ENCODE assay signal across 15 cellular contexts in genomic region chr6:27541932-27542297, GRCh38.
DNase-seq lines count a peak whose midpoint lies in the region; ATAC-seq and TF ChIP-seq lines count a peak whose summit lies in the region.
"Had no signal": no experiment of that assay in that cellular context is flagged by ENCODE, and none has a peak within 500 bp of the region (broad histone marks: within the 10 kb centered on the region; RNA-seq: fewer than 3 reads in every experiment).

No MANE protein-coding gene starts in this region.

- H3K4me3 ChIP-seq in GM23338 (peak overlapping the region; percentile 21), HEK293 (ENCODE audit: low read depth, low read length) (no peak overlapping the region), neural progenitor cell (no peak overlapping the region)

- no peak for TF ChIP-seq CTCF in GM23338 (conservative IDR thresholded peaks at IDR 0.05; ENCODE audit: low read depth in 2 of 2)
- TF ChIP-seq CTCF in HEK293 (tag by site-specific recombination; IDR thresholded peaks at IDR 0.05): no peak
- no peak for TF ChIP-seq CTCF in WTC11 (IDR thresholded peaks at IDR 0.05)
- no peak for TF ChIP-seq CTCF in neural progenitor cell (IDR thresholded peaks at IDR 0.05)

- H3K9me3 ChIP-seq in HEK293 (ENCODE audit: control insufficient read depth, insufficient read depth, low read depth, low read length): no peaks in the 10 kb centered on the region
- no peaks in the 10 kb centered on the region for H3K9me3 ChIP-seq in neural progenitor cell (ENCODE audit: low read depth)

- no peak overlapping the region for H3K9ac ChIP-seq in neural progenitor cell

- peak; percentile 38 for DNase-seq in GM23338 (ENCODE audit: low spot score)
- DNase-seq in WTC11 (ENCODE audit: low spot score): no peak
- DNase-seq in neural progenitor cell (ENCODE audit: low spot score): no peak
- DNase-seq in NK-92 treated with Interleukin-12 subunit alpha and Interleukin-12 subunit beta, amount 100 ng/mL, for 24 hours (lab: John Stamatoyannopoulos, UW): no peak
- DNase-seq in NCI-H446 treated with DMSO at 0.1 percent for 48 hours (lab: John Stamatoyannopoulos, UW): no peak
- DNase-seq in DMS53 (lab: John Stamatoyannopoulos, UW): no peak
- DNase-seq: AML-193, DND-41, HCEC 1CT, NCI-H1694 treated with DMSO at 0.1 percent for 48 hours, NCI-H2107, NCI-H2227 treated with DMSO at 0.1 percent for 48 hours had no signal

- no peaks in the 10 kb centered on the region for H4K20me1 ChIP-seq in GM23338 (replicated peaks; ENCODE audit: insufficient read depth)
- no peaks in the 10 kb centered on the region for H4K20me1 ChIP-seq in neural progenitor cell (ENCODE audit: low read depth)

- H3K27ac Mint-ChIP-seq in GM23338: no peak overlapping the region
- H3K27ac Mint-ChIP-seq in WTC11: no peak overlapping the region
- H3K27ac Mint-ChIP-seq in neural progenitor cell: no peak overlapping the region

- H3K4me1 Mint-ChIP-seq in GM23338: peaks cover 17% of the 10 kb centered on the region
- peaks cover 25% of the 10 kb centered on the region for H3K4me1 Mint-ChIP-seq in WTC11
- peaks cover 14% of the 10 kb centered on the region for H3K4me1 Mint-ChIP-seq in neural progenitor cell

- H3K4me3 Mint-ChIP-seq in GM23338 (peak overlapping the region; percentile 58), WTC11 (peak overlapping the region; percentile 47), neural progenitor cell (peak overlapping the region; percentile 59)

- H3K27me3 ChIP-seq in GM23338 (ENCODE audit: insufficient read depth): peaks cover 11% of the 10 kb centered on the region; the same call in 1 of the 2 replicates
- H3K27me3 ChIP-seq in neural progenitor cell: peaks cover 78% of the 10 kb centered on the region

- H3K4me2 ChIP-seq in GM23338: peak overlapping the region; percentile 6
- H3K4me2 ChIP-seq in neural progenitor cell: no peak overlapping the region

- H2AFZ ChIP-seq in GM23338: no peak overlapping the region
- no peak overlapping the region for H2AFZ ChIP-seq in neural progenitor cell (replicated peaks)

- no peaks in the 10 kb centered on the region for H3K4me1 ChIP-seq in GM23338 (ENCODE audit: insufficient read depth)
- no peaks in the 10 kb centered on the region for H3K4me1 ChIP-seq in HEK293 (ENCODE audit: control insufficient read depth, insufficient read depth, low read length)
- H3K4me1 ChIP-seq in neural progenitor cell: no peaks in the 10 kb centered on the region

- POLR2A ChIA-PET in HEK293 (lab: Yijun Ruan, JAX) (interaction anchor here (1.5 kb wide), 1 partner anchor 23 kb away, joined by 3 read pairs; no protein-coding TSS in a partner anchor), WTC11 (lab: Charles Lee) (interaction anchor here (1.1 kb wide), 1 partner anchor 395 kb away, joined by 4 read pairs; a partner anchor contains a TSS)

- peaks cover 24% of the 10 kb centered on the region for H3K27me3 Mint-ChIP-seq in GM23338 (ENCODE audit: insufficient read depth, low read depth, poor library complexity)
- H3K27me3 Mint-ChIP-seq in WTC11 (ENCODE audit: low read depth): peaks cover 37% of the 10 kb centered on the region
- peaks cover 48% of the 10 kb centered on the region for H3K27me3 Mint-ChIP-seq in neural progenitor cell (ENCODE audit: insufficient read depth, low read depth)

- ATAC-seq in GM23338 (peak; percentile 2; the same call in 1 of the 3 replicates), WTC11 (0 out of 2 replicates have a peak, but pooled peaks have one; percentile 9)
- ATAC-seq: Right ventricle myocardium inferior had no signal

- CTCF ChIA-PET in HEK293 (lab: Yijun Ruan, JAX): interaction anchor here (0.6 to 1.2 kb wide), 2 partner anchors 24 to 353 kb away, joined by 3 read pairs; no protein-coding TSS in a partner anchor
- CTCF ChIA-PET in WTC11 (lab: Charles Lee): interaction anchor here (2.1 kb wide), 1 partner anchor 23 kb away, joined by 5 read pairs; no protein-coding TSS in a partner anchor

- H3K27ac ChIP-seq in GM23338 (ENCODE audit: low read depth) (no peak overlapping the region), HEK293 (ENCODE audit: extremely low read depth, low read depth, low read length) (no peak overlapping the region), neural progenitor cell (no peak overlapping the region)
- H3K27ac ChIP-seq: C4-2B had no signal

- H3K36me3 ChIP-seq in GM23338 (ENCODE audit: insufficient read depth) (no peaks in the 10 kb centered on the region), HEK293 (ENCODE audit: control insufficient read depth in 2 of 2, insufficient read depth in 1 of 2, low read length in 2 of 2) (no peaks in the 10 kb centered on the region), neural progenitor cell (no peaks in the 10 kb centered on the region)

- H3K9me3 Mint-ChIP-seq in GM23338: peaks cover 3% of the 10 kb centered on the region; the same call in 2 of the 3 replicates
- H3K9me3 Mint-ChIP-seq in WTC11: no peaks in the 10 kb centered on the region
- H3K9me3 Mint-ChIP-seq in neural progenitor cell: peaks cover 12% of the 10 kb centered on the region

- H3F3A ChIP-seq in GM23338 (replicated peaks; ENCODE audit: low read depth) (no peaks in the 10 kb centered on the region), neural progenitor cell (ENCODE audit: low read depth) (peaks cover 36% of the 10 kb centered on the region)

- H3K36me3 Mint-ChIP-seq in GM23338 (ENCODE audit: low read depth): no peaks in the 10 kb centered on the region; the same call in 2 of the 3 replicates
- no peaks in the 10 kb centered on the region for H3K36me3 Mint-ChIP-seq in WTC11
- H3K36me3 Mint-ChIP-seq in neural progenitor cell: no peaks in the 10 kb centered on the region

- H3K79me2 ChIP-seq in GM23338 (replicated peaks; ENCODE audit: insufficient read depth) (no peaks in the 10 kb centered on the region), neural progenitor cell (ENCODE audit: low read depth) (no peaks in the 10 kb centered on the region)

- no peaks in the 10 kb centered on the region for H3K9me2 ChIP-seq in GM23338 (ENCODE audit: insufficient read depth)

TF ChIP-seq in HEK293, 187 proteins besides CTCF, POLR2A, EP300 and RAD21:
- TF ChIP-seq HOXC10 (CRISPR knock-in tag; IDR thresholded peaks at IDR 0.05): no peak
- no peak for TF ChIP-seq ZNF544 (tag by site-specific recombination; IDR thresholded peaks at IDR 0.05)
- TF ChIP-seq ZNF529 (tag by site-specific recombination; IDR thresholded peaks at IDR 0.05; ENCODE audit: insufficient replicate concordance): no peak
- TF ChIP-seq MYNN (tag by site-specific recombination; IDR thresholded peaks at IDR 0.05; ENCODE audit: borderline replicate concordance): no peak
- TF ChIP-seq SETDB1 (IDR thresholded peaks at IDR 0.05; ENCODE audit: insufficient read length, low read length): peak; percentile 81
- 0 out of 2 replicates have a peak, but pooled peaks have one; percentile 54 for TF ChIP-seq MZF1 (tag by site-specific recombination; IDR thresholded peaks at IDR 0.05; ENCODE audit: borderline replicate concordance)

TF ChIP-seq in WTC11, 78 proteins besides CTCF, POLR2A, EP300 and RAD21:
- TF ChIP-seq TEAD1 (CRISPR knock-in tag; IDR thresholded peaks at IDR 0.05) (no peak), MXD4 (CRISPR knock-in tag; IDR thresholded peaks at IDR 0.05; ENCODE audit: borderline replicate concordance) (no peak), ZNF423 (CRISPR knock-in tag; IDR thresholded peaks at IDR 0.05) (no peak), ATF2 (CRISPR knock-in tag; IDR thresholded peaks at IDR 0.05; ENCODE audit: borderline replicate concordance, low read depth) (no peak)
